In genomic region chr19:37961198-37961597, GRCh38 we compare ENCODE assay signal across 19 cellular contexts. TPM values are rescaled to one million over a fixed set of nuclear protein-coding genes. Genes with fewer than 3 reads are reported as not detected.
A peak's percentile ranks its signal among the peaks of the same experiment; 100 is the strongest.
DNase-seq lines count a peak whose midpoint lies in the region; ATAC-seq and TF ChIP-seq lines count a peak whose summit lies in the region.
"Had no signal": no experiment of that assay in that cellular context is flagged by ENCODE, and none has a peak within 500 bp of the region (broad histone marks: within the 10 kb centered on the region; RNA-seq: fewer than 3 reads in every experiment).

No MANE protein-coding gene starts in this region.

- no peak overlapping the region; the same call in 1 of the 2 replicates for H3K4me3 Mint-ChIP-seq in HFFc6
- peak overlapping the region; percentile 37 for H3K4me3 Mint-ChIP-seq in memory B cell
- H3K4me3 Mint-ChIP-seq: CD14-positive monocyte, H9 had no signal

- H3K9me3 Mint-ChIP-seq in HFFc6 (peaks cover 18% of the 10 kb centered on the region), memory B cell (peaks cover 3% of the 10 kb centered on the region)

- H4K20me1 ChIP-seq in mammary epithelial cell (ENCODE audit: insufficient read depth, low read length), result no peaks in the 10 kb centered on the region

- H3K4me1 Mint-ChIP-seq in HFFc6 (ENCODE audit: low read depth) (peaks cover 56% of the 10 kb centered on the region), memory B cell (peaks cover 44% of the 10 kb centered on the region)

- H3K79me2 ChIP-seq in ACC112 (ENCODE audit: control insufficient read depth, insufficient read depth, low read length, unreplicated experiment) (peaks cover 15% of the 10 kb centered on the region), mammary epithelial cell (ENCODE audit: insufficient read depth, low read length) (peaks cover 62% of the 10 kb centered on the region)

- no TSS peak for BruUV-seq in mammary epithelial cell (replicated peaks; lab: Mats Ljungman, UMichigan)

- H2AFZ ChIP-seq in ACC112 (ENCODE audit: low read length, unreplicated experiment) (no peak overlapping the region), mammary epithelial cell (ENCODE audit: low read depth, low read length) (no peak overlapping the region)

- intact Hi-C loops in mammary epithelial cell (cut with micrococcal nuclease), result no loop called here

- H3K27ac ChIP-seq in ACC112 (ENCODE audit: low read depth, low read length) (peak overlapping the region; percentile 65), VCaP (peak overlapping the region; percentile 69; the same call in 1 of the 2 replicates), mammary epithelial cell (ENCODE audit: insufficient read depth, low read depth, low read length) (no peak overlapping the region)
- H3K27ac ChIP-seq: RWPE1 had no signal

- H3K36me3 ChIP-seq in ACC112 (ENCODE audit: insufficient read depth, low read length) (peaks cover 4% of the 10 kb centered on the region; the same call in 1 of the 2 replicates), mammary epithelial cell (ENCODE audit: insufficient read depth, low read length) (no peaks in the 10 kb centered on the region)

- TF ChIP-seq CTCF in HFFc6 (IDR thresholded peaks at IDR 0.05) (no peak), VCaP (conservative IDR thresholded peaks at IDR 0.05) (no peak), mammary epithelial cell (conservative IDR thresholded peaks at IDR 0.05 in 1 of 2, IDR thresholded peaks at IDR 0.05 in 1 of 2; ENCODE audit: extremely low read depth in 1 of 2, insufficient read depth in 1 of 2, low read depth in 1 of 2, low read length in 2 of 2) (no peak)

- no peak for ATAC-seq in memory B cell (ENCODE audit: low read depth)
- ATAC-seq in HG03432 (IDR thresholded peaks at IDR 0.05; ENCODE audit: unreplicated experiment), result no peak

- CTCF ChIA-PET in mammary epithelial cell (lab: Charles Lee; ENCODE audit: low non-redundant PET), result no interaction called here

- no peak overlapping the region for H3K4me3 ChIP-seq in ACC112 (ENCODE audit: low read depth, low read length)
- H3K4me3 ChIP-seq in mammary epithelial cell (replicated peaks in 1 of 3; ENCODE audit: insufficient read depth in 1 of 3, low read depth in 2 of 3, low read length in 3 of 3), result no peak overlapping the region

- peaks cover 35% of the 10 kb centered on the region for H3K36me3 Mint-ChIP-seq in HFFc6 (ENCODE audit: low read depth)
- H3K36me3 Mint-ChIP-seq in memory B cell, result peaks cover 12% of the 10 kb centered on the region

- 0 out of 2 replicates have a peak, but pooled peaks cover 1% of the 10 kb centered on the region for H3K27me3 Mint-ChIP-seq in HFFc6 (ENCODE audit: insufficient read depth)
- H3K27me3 Mint-ChIP-seq in memory B cell, result no peaks in the 10 kb centered on the region

- dilution Hi-C loops in mammary epithelial cell (cut with HindIII; ENCODE audit: low sequenced_read_pairs), result no loop called here

- no peaks in the 10 kb centered on the region for H3K9me3 ChIP-seq in mammary epithelial cell (replicated peaks; ENCODE audit: insufficient read depth, low read length)

- no peak for DNase-seq in HFFc6
- DNase-seq in memory B cell (ENCODE audit: low spot score in 2 of 2), result no peak
- no peak for DNase-seq in effector CD8-positive, alpha-beta T cell (lab: John Stamatoyannopoulos, UW)
- no peak for DNase-seq in mammary epithelial cell
- DNase-seq: COR-L47; H9; MV-4-11; NCI-H1417 treated with DMSO at 0.1 percent for 48 hours; NCI-H2029; NCI-H2171; NCI-H446 treated with DMSO at 0.1 percent for 48 hours; NK-92 treated with Interleukin-12 subunit alpha and Interleukin-12 subunit beta, amount 100 ng/mL, for 24 hours had no signal

- in situ Hi-C loops in mammary epithelial cell (cut with MboI; ENCODE audit: low sequenced_read_pairs in 2 of 2), result no loop called here

- H3K27me3 ChIP-seq in ACC112 (ENCODE audit: insufficient read depth, low read length), result no peaks in the 10 kb centered on the region
- no peaks in the 10 kb centered on the region for H3K27me3 ChIP-seq in mammary epithelial cell (ENCODE audit: insufficient read depth, low read length)

- H3K4me2 ChIP-seq in mammary epithelial cell (ENCODE audit: insufficient read depth, low read depth, low read length), result no peak overlapping the region

- H3K27ac Mint-ChIP-seq in HFFc6 (peak overlapping the region; percentile 63), memory B cell (peak overlapping the region; percentile 81)
- H3K27ac Mint-ChIP-seq: CD14-positive monocyte, H9 had no signal

- H3K4me1 ChIP-seq in ACC112 (ENCODE audit: control insufficient read depth, insufficient read depth, low read length, unreplicated experiment) (peaks cover 8% of the 10 kb centered on the region), mammary epithelial cell (ENCODE audit: insufficient read depth, low read length) (peaks cover 4% of the 10 kb centered on the region)

- no peak overlapping the region for H3K9ac ChIP-seq in mammary epithelial cell (ENCODE audit: insufficient read depth, low read length)

- 97% methylated on average over 4 of the region's 4 CpGs for WGBS in mammary epithelial cell (ENCODE audit: low coverage, missing lambda C conversion rate)

RNA-seq across cellular contexts. Expression of gene SIPA1L3, which starts 54.2 kb away (rescaled TPM):
- total RNA-seq in HFFc6 (2021; fragmentation: NEBNext Ultra II Directional; extraction: Animal tissue kit (Norgen Biotek cat#: 25700)), result 10 to 100 TPM; 34.0 to 46.7 (median 41.8) TPM
- 10 to 100 TPM; 29.3 to 38.5 TPM for total RNA-seq in mammary epithelial cell
- 8.5 TPM for polyA plus RNA-seq in mammary epithelial cell
- polyA minus RNA-seq in mammary epithelial cell, result 52.1 TPM

RNA-seq across cellular contexts. Expression of gene WDR87, which starts 54.8 kb away (rescaled TPM):
- not detected for total RNA-seq in HFFc6 (2021; fragmentation: NEBNext Ultra II Directional; extraction: Animal tissue kit (Norgen Biotek cat#: 25700))
- not detected for total RNA-seq in mammary epithelial cell
- not detected for polyA plus RNA-seq in mammary epithelial cell
- not detected for polyA minus RNA-seq in mammary epithelial cell
- total RNA-seq: H9, HT-29, SK-MEL-5 had no signal
- polyA plus RNA-seq: CD14-positive monocyte had no signal
